ENCODE assay signal across 8 cellular contexts in the genomic region with DNA sequence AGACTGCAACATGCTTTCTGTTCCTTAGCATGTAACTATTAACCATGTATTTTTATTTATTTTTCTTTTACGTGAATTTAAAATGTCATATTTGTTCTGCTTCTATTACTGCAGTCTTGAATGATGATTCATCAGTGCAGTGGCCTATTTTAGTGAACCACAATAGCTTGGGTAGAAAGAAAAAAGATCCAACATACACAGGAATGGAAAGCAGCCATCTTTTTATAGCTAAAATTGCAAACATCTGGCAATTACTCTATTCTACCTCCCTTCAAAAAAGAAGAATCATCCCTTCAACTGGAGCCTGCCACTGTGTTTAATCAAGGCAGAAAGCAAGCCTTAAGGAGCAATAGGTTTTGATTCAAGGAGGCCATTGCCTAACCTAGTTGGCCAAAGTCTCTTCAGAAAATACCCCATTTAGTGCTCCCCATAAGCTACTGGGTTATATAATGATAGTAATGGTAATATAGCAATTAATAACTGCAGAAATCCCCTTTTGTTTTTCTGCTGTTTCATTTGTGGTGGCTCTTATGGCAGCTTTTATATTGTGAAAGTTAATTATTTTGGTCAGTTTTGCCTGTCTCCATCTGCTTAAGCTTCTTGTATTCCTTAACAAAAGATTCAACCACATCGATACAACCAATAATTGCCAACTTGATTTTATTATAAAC.
DNase-seq lines count a peak whose midpoint lies in the region; ATAC-seq and TF ChIP-seq lines count a peak whose summit lies in the region.

No MANE protein-coding gene starts in this region.

- ATAC-seq in HG02571 (IDR thresholded peaks at IDR 0.05; ENCODE audit: unreplicated experiment) (peak; percentile 28), RWPE2 (ENCODE audit: low read depth) (peak; percentile 75), HG02610 (IDR thresholded peaks at IDR 0.05; ENCODE audit: unreplicated experiment) (no peak)

- H3K4me3 ChIP-seq in RWPE2 (ENCODE audit: severe bottlenecking), result no peak overlapping the region

- peaks cover 16% of the 10 kb centered on the region for H3K4me1 ChIP-seq in RWPE2 (ENCODE audit: insufficient read depth, poor library complexity, severe bottlenecking)

- no peaks in the 10 kb centered on the region for H3K9me3 ChIP-seq in RWPE2 (ENCODE audit: severe bottlenecking)

- intact Hi-C loops in head of caudate nucleus (cut with DNase I), result no loop called here

- no peak for TF ChIP-seq CTCF in RWPE2 (IDR thresholded peaks at IDR 0.05; ENCODE audit: poor library complexity, severe bottlenecking)

- no peaks in the 10 kb centered on the region for H3K27me3 ChIP-seq in RWPE2 (ENCODE audit: insufficient read depth, poor library complexity, severe bottlenecking)

- peak overlapping the region; percentile 4 for H3K27ac ChIP-seq in RWPE2 (ENCODE audit: poor library complexity, severe bottlenecking)

- DNase-seq in EL (peak; percentile 86), RWPE2 (ENCODE audit: low spot score) (no peak), lung microvascular endothelial cell (ENCODE audit: low read depth in 2 of 2) (peak; percentile 46 to 60), head of caudate nucleus (no peak), NCI-H2081 (lab: John Stamatoyannopoulos, UW) (no peak)
- DNase-seq in effector CD8-positive, alpha-beta T cell (lab: John Stamatoyannopoulos, UW), result no peak

- no peaks in the 10 kb centered on the region for H3K36me3 ChIP-seq in RWPE2 (ENCODE audit: low read depth)

Comparison
In these comparisons a context has a peak if more than half of its experiments do, and no peak if none do; other contexts are left out.
1. DNase-seq: peak in EL (single experiment) and lung microvascular endothelial cell (2 of 2); none in RWPE2 (single experiment), effector CD8-positive, alpha-beta T cell (single experiment), head of caudate nucleus (0 of 42) and NCI-H2081 (0 of 2).